Comparison of ENCODE assay signal across 8 cellular contexts in genomic region chr11:34234086-34234740, GRCh38.
DNase-seq lines count a peak whose midpoint lies in the region; ATAC-seq, FAIRE-seq and TF ChIP-seq lines count a peak whose summit lies in the region.

No MANE protein-coding gene starts in this region.

- H3K4me1 Mint-ChIP-seq in activated T-helper 2 cell treated with anti-CD3 and anti-CD28 coated beads, Interferon-gamma antibody, Interleukin-2, Interleukin-4, amounts not matched to agents 10 μg/mL and 5 μg/mL and 100 μg/mL, durations not matched to agents 14 hours and 24 hours and 36 hours (ENCODE audit: low read depth): peaks cover 75% of the 10 kb centered on the region

- H3K4me3 Mint-ChIP-seq in activated T-helper 2 cell treated with anti-CD3 and anti-CD28 coated beads, Interferon-gamma antibody, Interleukin-2, Interleukin-4, amounts not matched to agents 10 μg/mL and 5 μg/mL and 100 μg/mL, durations not matched to agents 14 hours and 24 hours and 36 hours (ENCODE audit: low read depth): peak overlapping the region; percentile 20

- no peaks in the 10 kb centered on the region for H3K36me3 ChIP-seq in kidney epithelial cell (ENCODE audit: control insufficient read depth, insufficient read depth, low read length)

- FAIRE-seq in RCC 7860 (lab: Jason Lieb, UNC): peak; percentile 65

- TF ChIP-seq CTCF in kidney epithelial cell (IDR thresholded peaks at IDR 0.05; ENCODE audit: insufficient read depth, low read length, poor library complexity, severe bottlenecking): no peak

- CTCF ChIA-PET in HEK293T (lab: Yijun Ruan, JAX): no interaction called here

- ATAC-seq in GM19023 (IDR thresholded peaks at IDR 0.05; ENCODE audit: unreplicated experiment): peak; percentile 86
- peak; percentile 80 for ATAC-seq in HG03045 (IDR thresholded peaks at IDR 0.05; ENCODE audit: unreplicated experiment)

- H3K27ac Mint-ChIP-seq in activated T-helper 2 cell treated with anti-CD3 and anti-CD28 coated beads, Interferon-gamma antibody, Interleukin-2, Interleukin-4, amounts not matched to agents 10 μg/mL and 5 μg/mL and 100 μg/mL, durations not matched to agents 14 hours and 24 hours and 36 hours: peak overlapping the region; percentile 88

- intact Hi-C loops in activated T-helper 2 cell treated with anti-CD3 and anti-CD28 coated beads, Interferon-gamma antibody, Interleukin-2, Interleukin-4, amounts not matched to agents 10 μg/mL and 5 μg/mL and 100 μg/mL, durations not matched to agents 14 hours and 24 hours and 36 hours (cut with micrococcal nuclease): loop anchor here (1.0 to 10.0 kb wide), 5 partner anchors 15 to 512 kb away; partner anchors contain the start of gene LMO2

- H3K27me3 Mint-ChIP-seq in activated T-helper 2 cell treated with anti-CD3 and anti-CD28 coated beads, Interferon-gamma antibody, Interleukin-2, Interleukin-4, amounts not matched to agents 10 μg/mL and 5 μg/mL and 100 μg/mL, durations not matched to agents 14 hours and 24 hours and 36 hours (ENCODE audit: low read depth): no peaks in the 10 kb centered on the region

- POLR2A ChIA-PET in HEK293T (lab: Yijun Ruan, JAX): no interaction called here

- no peaks in the 10 kb centered on the region for H3K9me3 Mint-ChIP-seq in activated T-helper 2 cell treated with anti-CD3 and anti-CD28 coated beads, Interferon-gamma antibody, Interleukin-2, Interleukin-4, amounts not matched to agents 10 μg/mL and 5 μg/mL and 100 μg/mL, durations not matched to agents 14 hours and 24 hours and 36 hours

- H3K36me3 Mint-ChIP-seq in activated T-helper 2 cell treated with anti-CD3 and anti-CD28 coated beads, Interferon-gamma antibody, Interleukin-2, Interleukin-4, amounts not matched to agents 10 μg/mL and 5 μg/mL and 100 μg/mL, durations not matched to agents 14 hours and 24 hours and 36 hours (ENCODE audit: low read depth): peaks cover 7% of the 10 kb centered on the region

- H3K4me3 ChIP-seq in kidney epithelial cell (ENCODE audit: low read depth, low read length): no peak overlapping the region

- DNase-seq in RCC 7860 (ENCODE audit: low spot score) (peak; percentile 85), kidney epithelial cell (ENCODE audit: low read depth) (peak; percentile 91), HEK293T (ENCODE audit: extremely low spot score) (no peak), putamen (ENCODE audit: low spot score) (no peak)
- peak; percentile 77 for DNase-seq in activated T-helper 2 cell treated with anti-CD3 and anti-CD28 coated beads, Interferon-gamma antibody, Interleukin-2, Interleukin-4, amounts not matched to agents 10 μg/mL and 5 μg/mL and 100 μg/mL, durations not matched to agents 14 hours and 24 hours and 36 hours (ENCODE audit: low spot score)
- DNase-seq in stimulated activated CD8-positive, alpha-beta memory T cell treated with anti-CD3 and anti-CD28 coated beads, Interleukin-4, amount 100 ng/mL, for 48 hours: peak; percentile 80

- no peaks in the 10 kb centered on the region for H3K27me3 ChIP-seq in kidney epithelial cell (ENCODE audit: control insufficient read depth, insufficient read depth, low read length)

TF ChIP-seq in HEK293T, 16 proteins besides CTCF, POLR2A, EP300 and RAD21:
- TF ChIP-seq TARDBP (IDR thresholded peaks at IDR 0.05) (no peak), HDGF (IDR thresholded peaks at IDR 0.05; ENCODE audit: borderline replicate concordance) (no peak), ARNT (IDR thresholded peaks at IDR 0.05) (no peak), BHLHE40 (IDR thresholded peaks at IDR 0.05; ENCODE audit: borderline replicate concordance) (no peak), FOXM1 (IDR thresholded peaks at IDR 0.05; ENCODE audit: borderline replicate concordance) (no peak), LEF1 (IDR thresholded peaks at IDR 0.05; ENCODE audit: borderline replicate concordance) (no peak), ZNF384 (IDR thresholded peaks at IDR 0.05) (no peak)

Comparison
In these comparisons a context has a peak if more than half of its experiments do, and no peak if none do; other contexts are left out.
1. DNase-seq: peak in RCC 7860 (single experiment), activated T-helper 2 cell treated with anti-CD3 and anti-CD28 coated beads, Interferon-gamma antibody, Interleukin-2, Interleukin-4, amounts not matched to agents 10 μg/mL and 5 μg/mL and 100 μg/mL, durations not matched to agents 14 hours and 24 hours and 36 hours (single experiment), kidney epithelial cell (single experiment) and stimulated activated CD8-positive, alpha-beta memory T cell treated with anti-CD3 and anti-CD28 coated beads, Interleukin-4, amount 100 ng/mL, for 48 hours (single experiment); none in HEK293T (single experiment) and putamen (single experiment).